In genomic region chr10:119393019-119393418, GRCh38 we compare ENCODE assay signal across 16 cellular contexts.
DNase-seq lines count a peak whose midpoint lies in the region; ATAC-seq and TF ChIP-seq lines count a peak whose summit lies in the region.
"Had no signal": no experiment of that assay in that cellular context is flagged by ENCODE, and none has a peak within 500 bp of the region (broad histone marks: within the 10 kb centered on the region; RNA-seq: fewer than 3 reads in every experiment).

No MANE protein-coding gene starts in this region.

- H3K27ac ChIP-seq in left ventricle myocardium inferior (replicated peaks), result peak overlapping the region; percentile 56
- H3K27ac ChIP-seq in neutrophil, result peak overlapping the region; percentile 54
- H3K27ac ChIP-seq in caudate nucleus (ENCODE audit: low read depth, low read length), result no peak overlapping the region
- H3K27ac ChIP-seq: 22Rv1, RWPE1 had no signal

- no peaks in the 10 kb centered on the region for H3K9me3 ChIP-seq in left ventricle myocardium inferior (replicated peaks)
- no peaks in the 10 kb centered on the region for H3K9me3 ChIP-seq in neutrophil

- peaks cover 64% of the 10 kb centered on the region for H3K4me1 ChIP-seq in left ventricle myocardium inferior
- peaks cover 28 to 32% of the 10 kb centered on the region in 2 experiments for H3K4me1 ChIP-seq in neutrophil (ENCODE audit: control insufficient read depth in 1 of 2, insufficient read depth in 1 of 2, low read depth in 1 of 2, low read length in 1 of 2)

- no peaks in the 10 kb centered on the region for H3K4me1 Mint-ChIP-seq in progenitor cell of endocrine pancreas (ENCODE audit: low read depth)

- no peaks in the 10 kb centered on the region for H3K36me3 Mint-ChIP-seq in progenitor cell of endocrine pancreas (ENCODE audit: insufficient read depth)

- H3K4me3 ChIP-seq in left ventricle myocardium inferior (no peak overlapping the region), neutrophil (ENCODE audit: low read depth in 1 of 2, low read length in 1 of 2) (no peak overlapping the region)

- no peaks in the 10 kb centered on the region for H3K9me3 Mint-ChIP-seq in progenitor cell of endocrine pancreas (ENCODE audit: low read depth)
- H3K9me3 Mint-ChIP-seq: IgD-negative memory B cell had no signal

- H3K27ac Mint-ChIP-seq in progenitor cell of endocrine pancreas, result no peak overlapping the region

- H3K27me3 ChIP-seq in left ventricle myocardium inferior (ENCODE audit: low read depth) (no peaks in the 10 kb centered on the region), neutrophil (no peaks in the 10 kb centered on the region)

- ATAC-seq in GM19328 (IDR thresholded peaks at IDR 0.05; ENCODE audit: unreplicated experiment), result no peak

- DNase-seq in NCI-H1417 (lab: John Stamatoyannopoulos, UW) (peak in 2 of 3 experiments; percentile 36 to 65), NCI-H1417 treated with DMSO at 0.1 percent for 48 hours (lab: John Stamatoyannopoulos, UW) (no peak), NCI-H146 (lab: John Stamatoyannopoulos, UW) (peak; percentile 68), left ventricle myocardium inferior (no peak), caudate nucleus (lab: John Stamatoyannopoulos, UW) (no peak), progenitor cell of endocrine pancreas (ENCODE audit: low spot score, unreplicated experiment) (no peak)
- DNase-seq: C1 segment of cervical spinal cord, DMS153, EL, HCEC 1CT, NCI-H2081 had no signal

- H3K36me3 ChIP-seq in left ventricle myocardium inferior (peaks cover 13% of the 10 kb centered on the region), neutrophil (no peaks in the 10 kb centered on the region)

- H3K27me3 Mint-ChIP-seq in progenitor cell of endocrine pancreas, result no peaks in the 10 kb centered on the region
- H3K27me3 Mint-ChIP-seq: IgD-negative memory B cell had no signal

- intact Hi-C loops in left ventricle myocardium inferior (cut with micrococcal nuclease), result no loop called here

- no peak for TF ChIP-seq CTCF in left ventricle myocardium inferior (IDR thresholded peaks at IDR 0.05; ENCODE audit: borderline replicate concordance)
- TF ChIP-seq CTCF in neutrophil (IDR thresholded peaks at IDR 0.05), result no peak
- TF ChIP-seq CTCF in progenitor cell of endocrine pancreas (IDR thresholded peaks at IDR 0.05; ENCODE audit: unreplicated experiment), result no peak

- H3K4me3 Mint-ChIP-seq in progenitor cell of endocrine pancreas (ENCODE audit: low read depth), result no peak overlapping the region

Comparison
In these comparisons a context has a peak if more than half of its experiments do, and no peak if none do; other contexts are left out.
1. DNase-seq: peak in NCI-H1417 (2 of 3) and NCI-H146 (single experiment); none in NCI-H1417 treated with DMSO at 0.1 percent for 48 hours (single experiment), left ventricle myocardium inferior (single experiment), caudate nucleus (0 of 61) and progenitor cell of endocrine pancreas (single experiment).